Comparison of ENCODE assay signal across 1 cellular context in the genomic region with DNA sequence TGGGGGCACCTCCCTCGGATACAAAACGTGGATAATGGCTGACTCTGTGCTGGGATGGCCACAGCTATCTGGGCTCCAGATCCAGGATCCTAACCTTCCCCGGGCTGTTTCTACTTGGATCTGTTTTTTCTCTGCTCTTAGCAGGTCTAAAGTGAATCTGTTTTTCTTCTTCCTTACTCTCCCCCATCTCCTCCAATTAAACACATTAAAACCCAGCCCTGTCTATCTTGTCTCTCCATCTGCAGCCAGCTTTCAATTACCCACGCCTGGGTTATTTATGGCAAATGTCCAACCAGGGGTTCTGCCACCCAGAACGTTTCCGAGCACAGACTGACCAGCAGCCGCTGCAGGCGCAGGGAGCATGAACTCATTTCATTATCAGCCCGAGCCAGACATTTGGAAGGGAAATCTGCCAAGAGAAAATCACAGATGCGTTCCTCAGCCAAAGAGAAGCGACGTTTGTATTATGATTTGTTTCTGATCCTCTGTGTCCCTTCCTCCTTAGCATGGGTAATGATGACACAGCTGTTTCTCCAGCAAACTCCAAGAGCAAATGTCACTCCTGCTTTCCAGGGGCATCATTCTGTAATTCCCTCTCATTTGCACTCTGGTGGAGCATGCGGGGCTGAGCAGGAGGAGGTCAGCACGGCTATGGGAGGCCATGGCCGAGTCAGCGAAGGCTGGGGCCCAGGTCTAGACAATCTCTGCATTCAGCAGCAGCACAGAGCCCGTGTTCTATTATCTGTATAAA.
TF ChIP-seq lines count a peak whose summit lies in the region.

No MANE protein-coding gene starts in this region.

TF ChIP-seq in K562, 482 proteins besides CTCF, POLR2A, EP300 and RAD21 (continued from another document and continues in another):
- TF ChIP-seq PCBP1 (IDR thresholded peaks at IDR 0.05; ENCODE audit: low read depth, low read length, poor library complexity, severe bottlenecking) (no peak), ILF3 (IDR thresholded peaks at IDR 0.05; ENCODE audit: borderline replicate concordance) (no peak), NCOA2 (IDR thresholded peaks at IDR 0.05; ENCODE audit: partially characterized antibody in 2 of 2) (peak in 1 of 2 experiments; percentile 47), ZNF780A (CRISPR knock-in tag; IDR thresholded peaks at IDR 0.05) (no peak), ZNF57 (CRISPR knock-in tag; IDR thresholded peaks at IDR 0.05) (no peak), HDGF (IDR thresholded peaks at IDR 0.05) (no peak), LEF1 (IDR thresholded peaks at IDR 0.05) (0 out of 2 replicates have a peak, but pooled peaks have one; percentile 56), SIRT6 (IDR thresholded peaks at IDR 0.05; ENCODE audit: low read depth, low read length) (no peak), NCOA6 (IDR thresholded peaks at IDR 0.05) (no peak), ETV5 (CRISPR knock-in tag; IDR thresholded peaks at IDR 0.05; ENCODE audit: low read depth) (no peak), SP2 (IDR thresholded peaks at IDR 0.05; ENCODE audit: extremely low read depth, low read depth, low read length, poor library complexity, severe bottlenecking) (no peak), RBBP5 (IDR thresholded peaks at IDR 0.05; ENCODE audit: borderline replicate concordance, insufficient read depth, low read length, poor library complexity, severe bottlenecking) (no peak), MCM3 (IDR thresholded peaks at IDR 0.05) (no peak), CREBBP (IDR thresholded peaks at IDR 0.05; ENCODE audit: low read depth, low read length) (no peak), WHSC1 (IDR thresholded peaks at IDR 0.05; ENCODE audit: low read length) (no peak), MEIS2 (IDR thresholded peaks at IDR 0.05; ENCODE audit: partially characterized antibody) (peak; percentile 94), ZC3H8 (IDR thresholded peaks at IDR 0.05) (no peak), FOXK2 (conservative IDR thresholded peaks at IDR 0.05 in 1 of 2, IDR thresholded peaks at IDR 0.05 in 1 of 2; ENCODE audit: low read depth in 2 of 2) (0 out of 4 replicates have a peak, but pooled peaks of 1 of the 2 experiments have one; percentile 36), GATAD2B (IDR thresholded peaks at IDR 0.05; ENCODE audit: borderline replicate concordance) (no peak), NFE2L1 (tag; IDR thresholded peaks at IDR 0.05; ENCODE audit: borderline replicate concordance, low read depth) (peak; percentile 44; the same call in 1 of the 2 replicates), CHD1 (IDR thresholded peaks at IDR 0.05; ENCODE audit: low read length) (no peak), ZNF408 (CRISPR knock-in tag; IDR thresholded peaks at IDR 0.05; ENCODE audit: low read depth) (no peak), NUFIP1 (IDR thresholded peaks at IDR 0.05; ENCODE audit: partially characterized antibody) (no peak), ZNF699 (CRISPR knock-in tag; IDR thresholded peaks at IDR 0.05; ENCODE audit: insufficient replicate concordance) (no peak), PHTF2 (CRISPR knock-in tag; IDR thresholded peaks at IDR 0.05) (no peak), HMG20A (CRISPR knock-in tag; conservative IDR thresholded peaks at IDR 0.05) (0 out of 2 replicates have a peak, but pooled peaks have one; percentile 17), ZNF121 (CRISPR knock-in tag; conservative IDR thresholded peaks at IDR 0.05) (no peak), RBFOX2 (IDR thresholded peaks at IDR 0.05; ENCODE audit: low read depth, low read length) (no peak)
- TF ChIP-seq, protein P1, sequence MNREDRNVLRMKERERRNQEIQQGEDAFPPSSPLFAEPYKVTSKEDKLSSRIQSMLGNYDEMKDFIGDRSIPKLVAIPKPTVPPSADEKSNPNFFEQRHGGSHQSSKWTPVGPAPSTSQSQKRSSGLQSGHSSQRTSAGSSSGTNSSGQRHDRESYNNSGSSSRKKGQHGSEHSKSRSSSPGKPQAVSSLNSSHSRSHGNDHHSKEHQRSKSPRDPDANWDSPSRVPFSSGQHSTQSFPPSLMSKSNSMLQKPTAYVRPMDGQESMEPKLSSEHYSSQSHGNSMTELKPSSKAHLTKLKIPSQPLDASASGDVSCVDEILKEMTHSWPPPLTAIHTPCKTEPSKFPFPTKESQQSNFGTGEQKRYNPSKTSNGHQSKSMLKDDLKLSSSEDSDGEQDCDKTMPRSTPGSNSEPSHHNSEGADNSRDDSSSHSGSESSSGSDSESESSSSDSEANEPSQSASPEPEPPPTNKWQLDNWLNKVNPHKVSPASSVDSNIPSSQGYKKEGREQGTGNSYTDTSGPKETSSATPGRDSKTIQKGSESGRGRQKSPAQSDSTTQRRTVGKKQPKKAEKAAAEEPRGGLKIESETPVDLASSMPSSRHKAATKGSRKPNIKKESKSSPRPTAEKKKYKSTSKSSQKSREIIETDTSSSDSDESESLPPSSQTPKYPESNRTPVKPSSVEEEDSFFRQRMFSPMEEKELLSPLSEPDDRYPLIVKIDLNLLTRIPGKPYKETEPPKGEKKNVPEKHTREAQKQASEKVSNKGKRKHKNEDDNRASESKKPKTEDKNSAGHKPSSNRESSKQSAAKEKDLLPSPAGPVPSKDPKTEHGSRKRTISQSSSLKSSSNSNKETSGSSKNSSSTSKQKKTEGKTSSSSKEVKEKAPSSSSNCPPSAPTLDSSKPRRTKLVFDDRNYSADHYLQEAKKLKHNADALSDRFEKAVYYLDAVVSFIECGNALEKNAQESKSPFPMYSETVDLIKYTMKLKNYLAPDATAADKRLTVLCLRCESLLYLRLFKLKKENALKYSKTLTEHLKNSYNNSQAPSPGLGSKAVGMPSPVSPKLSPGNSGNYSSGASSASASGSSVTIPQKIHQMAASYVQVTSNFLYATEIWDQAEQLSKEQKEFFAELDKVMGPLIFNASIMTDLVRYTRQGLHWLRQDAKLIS (CRISPR knock-in tag; IDR thresholded peaks at IDR 0.05) = no peak
- TF ChIP-seq, protein P2, sequence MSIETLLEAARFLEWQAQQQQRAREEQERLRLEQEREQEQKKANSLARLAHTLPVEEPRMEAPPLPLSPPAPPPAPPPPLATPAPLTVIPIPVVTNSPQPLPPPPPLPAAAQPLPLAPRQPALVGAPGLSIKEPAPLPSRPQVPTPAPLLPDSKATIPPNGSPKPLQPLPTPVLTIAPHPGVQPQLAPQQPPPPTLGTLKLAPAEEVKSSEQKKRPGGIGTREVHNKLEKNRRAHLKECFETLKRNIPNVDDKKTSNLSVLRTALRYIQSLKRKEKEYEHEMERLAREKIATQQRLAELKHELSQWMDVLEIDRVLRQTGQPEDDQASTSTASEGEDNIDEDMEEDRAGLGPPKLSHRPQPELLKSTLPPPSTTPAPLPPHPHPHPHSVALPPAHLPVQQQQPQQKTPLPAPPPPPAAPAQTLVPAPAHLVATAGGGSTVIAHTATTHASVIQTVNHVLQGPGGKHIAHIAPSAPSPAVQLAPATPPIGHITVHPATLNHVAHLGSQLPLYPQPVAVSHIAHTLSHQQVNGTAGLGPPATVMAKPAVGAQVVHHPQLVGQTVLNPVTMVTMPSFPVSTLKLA (conservative IDR thresholded peaks at IDR 0.05) = peak; percentile 21 to 73; a peak in 1 of 4 replicates
- TF ChIP-seq, protein P3, sequence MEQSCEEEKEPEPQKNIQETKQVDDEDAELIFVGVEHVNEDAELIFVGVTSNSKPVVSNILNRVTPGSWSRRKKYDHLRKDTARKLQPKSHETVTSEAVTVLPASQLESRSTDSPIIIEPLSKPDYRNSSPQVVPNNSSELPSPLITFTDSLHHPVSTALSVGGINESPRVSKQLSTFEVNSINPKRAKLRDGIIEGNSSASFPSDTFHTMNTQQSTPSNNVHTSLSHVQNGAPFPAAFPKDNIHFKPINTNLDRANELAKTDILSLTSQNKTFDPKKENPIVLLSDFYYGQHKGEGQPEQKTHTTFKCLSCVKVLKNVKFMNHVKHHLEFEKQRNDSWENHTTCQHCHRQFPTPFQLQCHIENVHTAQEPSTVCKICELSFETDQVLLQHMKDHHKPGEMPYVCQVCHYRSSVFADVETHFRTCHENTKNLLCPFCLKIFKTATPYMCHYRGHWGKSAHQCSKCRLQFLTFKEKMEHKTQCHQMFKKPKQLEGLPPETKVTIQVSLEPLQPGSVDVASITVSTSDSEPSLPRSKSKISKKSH (CRISPR knock-in tag; IDR thresholded peaks at IDR 0.05) = no peak
- TF ChIP-seq, protein P4, sequence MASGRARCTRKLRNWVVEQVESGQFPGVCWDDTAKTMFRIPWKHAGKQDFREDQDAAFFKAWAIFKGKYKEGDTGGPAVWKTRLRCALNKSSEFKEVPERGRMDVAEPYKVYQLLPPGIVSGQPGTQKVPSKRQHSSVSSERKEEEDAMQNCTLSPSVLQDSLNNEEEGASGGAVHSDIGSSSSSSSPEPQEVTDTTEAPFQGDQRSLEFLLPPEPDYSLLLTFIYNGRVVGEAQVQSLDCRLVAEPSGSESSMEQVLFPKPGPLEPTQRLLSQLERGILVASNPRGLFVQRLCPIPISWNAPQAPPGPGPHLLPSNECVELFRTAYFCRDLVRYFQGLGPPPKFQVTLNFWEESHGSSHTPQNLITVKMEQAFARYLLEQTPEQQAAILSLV (tag; IDR thresholded peaks at IDR 0.05) = no peak
- TF ChIP-seq, protein P5, sequence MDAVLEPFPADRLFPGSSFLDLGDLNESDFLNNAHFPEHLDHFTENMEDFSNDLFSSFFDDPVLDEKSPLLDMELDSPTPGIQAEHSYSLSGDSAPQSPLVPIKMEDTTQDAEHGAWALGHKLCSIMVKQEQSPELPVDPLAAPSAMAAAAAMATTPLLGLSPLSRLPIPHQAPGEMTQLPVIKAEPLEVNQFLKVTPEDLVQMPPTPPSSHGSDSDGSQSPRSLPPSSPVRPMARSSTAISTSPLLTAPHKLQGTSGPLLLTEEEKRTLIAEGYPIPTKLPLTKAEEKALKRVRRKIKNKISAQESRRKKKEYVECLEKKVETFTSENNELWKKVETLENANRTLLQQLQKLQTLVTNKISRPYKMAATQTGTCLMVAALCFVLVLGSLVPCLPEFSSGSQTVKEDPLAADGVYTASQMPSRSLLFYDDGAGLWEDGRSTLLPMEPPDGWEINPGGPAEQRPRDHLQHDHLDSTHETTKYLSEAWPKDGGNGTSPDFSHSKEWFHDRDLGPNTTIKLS (IDR thresholded peaks at IDR 0.05; ENCODE audit: borderline replicate concordance, low read depth) = no peak
- TF ChIP-seq, protein P6, sequence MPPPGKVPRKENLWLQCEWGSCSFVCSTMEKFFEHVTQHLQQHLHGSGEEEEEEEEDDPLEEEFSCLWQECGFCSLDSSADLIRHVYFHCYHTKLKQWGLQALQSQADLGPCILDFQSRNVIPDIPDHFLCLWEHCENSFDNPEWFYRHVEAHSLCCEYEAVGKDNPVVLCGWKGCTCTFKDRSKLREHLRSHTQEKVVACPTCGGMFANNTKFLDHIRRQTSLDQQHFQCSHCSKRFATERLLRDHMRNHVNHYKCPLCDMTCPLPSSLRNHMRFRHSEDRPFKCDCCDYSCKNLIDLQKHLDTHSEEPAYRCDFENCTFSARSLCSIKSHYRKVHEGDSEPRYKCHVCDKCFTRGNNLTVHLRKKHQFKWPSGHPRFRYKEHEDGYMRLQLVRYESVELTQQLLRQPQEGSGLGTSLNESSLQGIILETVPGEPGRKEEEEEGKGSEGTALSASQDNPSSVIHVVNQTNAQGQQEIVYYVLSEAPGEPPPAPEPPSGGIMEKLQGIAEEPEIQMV (tag; conservative IDR thresholded peaks at IDR 0.05; ENCODE audit: low read depth) = no peak
- TF ChIP-seq, protein P7, sequence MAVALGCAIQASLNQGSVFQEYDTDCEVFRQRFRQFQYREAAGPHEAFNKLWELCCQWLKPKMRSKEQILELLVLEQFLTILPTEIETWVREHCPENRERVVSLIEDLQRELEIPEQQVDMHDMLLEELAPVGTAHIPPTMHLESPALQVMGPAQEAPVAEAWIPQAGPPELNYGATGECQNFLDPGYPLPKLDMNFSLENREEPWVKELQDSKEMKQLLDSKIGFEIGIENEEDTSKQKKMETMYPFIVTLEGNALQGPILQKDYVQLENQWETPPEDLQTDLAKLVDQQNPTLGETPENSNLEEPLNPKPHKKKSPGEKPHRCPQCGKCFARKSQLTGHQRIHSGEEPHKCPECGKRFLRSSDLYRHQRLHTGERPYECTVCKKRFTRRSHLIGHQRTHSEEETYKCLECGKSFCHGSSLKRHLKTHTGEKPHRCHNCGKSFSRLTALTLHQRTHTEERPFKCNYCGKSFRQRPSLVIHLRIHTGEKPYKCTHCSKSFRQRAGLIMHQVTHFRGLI (CRISPR knock-in tag; IDR thresholded peaks at IDR 0.05) = no peak
- TF ChIP-seq, protein P8, sequence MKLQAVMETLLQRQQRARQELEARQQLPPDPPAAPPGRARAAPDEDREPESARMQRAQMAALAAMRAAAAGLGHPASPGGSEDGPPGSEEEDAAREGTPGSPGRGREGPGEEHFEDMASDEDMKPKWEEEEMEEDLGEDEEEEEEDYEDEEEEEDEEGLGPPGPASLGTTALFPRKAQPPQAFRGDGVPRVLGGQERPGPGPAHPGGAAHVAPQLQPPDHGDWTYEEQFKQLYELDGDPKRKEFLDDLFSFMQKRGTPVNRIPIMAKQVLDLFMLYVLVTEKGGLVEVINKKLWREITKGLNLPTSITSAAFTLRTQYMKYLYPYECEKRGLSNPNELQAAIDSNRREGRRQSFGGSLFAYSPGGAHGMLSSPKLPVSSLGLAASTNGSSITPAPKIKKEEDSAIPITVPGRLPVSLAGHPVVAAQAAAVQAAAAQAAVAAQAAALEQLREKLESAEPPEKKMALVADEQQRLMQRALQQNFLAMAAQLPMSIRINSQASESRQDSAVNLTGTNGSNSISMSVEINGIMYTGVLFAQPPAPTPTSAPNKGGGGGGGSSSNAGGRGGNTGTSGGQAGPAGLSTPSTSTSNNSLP (IDR thresholded peaks at IDR 0.05; ENCODE audit: borderline replicate concordance, low read depth, low read length) = 0 out of 2 replicates have a peak, but pooled peaks have one; percentile 37
- TF ChIP-seq, protein P9, sequence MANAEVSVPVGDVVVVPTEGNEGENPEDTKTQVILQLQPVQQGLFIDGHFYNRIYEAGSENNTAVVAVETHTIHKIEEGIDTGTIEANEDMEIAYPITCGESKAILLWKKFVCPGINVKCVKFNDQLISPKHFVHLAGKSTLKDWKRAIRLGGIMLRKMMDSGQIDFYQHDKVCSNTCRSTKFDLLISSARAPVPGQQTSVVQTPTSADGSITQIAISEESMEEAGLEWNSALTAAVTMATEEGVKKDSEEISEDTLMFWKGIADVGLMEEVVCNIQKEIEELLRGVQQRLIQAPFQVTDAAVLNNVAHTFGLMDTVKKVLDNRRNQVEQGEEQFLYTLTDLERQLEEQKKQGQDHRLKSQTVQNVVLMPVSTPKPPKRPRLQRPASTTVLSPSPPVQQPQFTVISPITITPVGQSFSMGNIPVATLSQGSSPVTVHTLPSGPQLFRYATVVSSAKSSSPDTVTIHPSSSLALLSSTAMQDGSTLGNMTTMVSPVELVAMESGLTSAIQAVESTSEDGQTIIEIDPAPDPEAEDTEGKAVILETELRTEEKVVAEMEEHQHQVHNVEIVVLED (CRISPR knock-in tag; IDR thresholded peaks at IDR 0.05) = no peak
- TF ChIP-seq, protein P10, sequence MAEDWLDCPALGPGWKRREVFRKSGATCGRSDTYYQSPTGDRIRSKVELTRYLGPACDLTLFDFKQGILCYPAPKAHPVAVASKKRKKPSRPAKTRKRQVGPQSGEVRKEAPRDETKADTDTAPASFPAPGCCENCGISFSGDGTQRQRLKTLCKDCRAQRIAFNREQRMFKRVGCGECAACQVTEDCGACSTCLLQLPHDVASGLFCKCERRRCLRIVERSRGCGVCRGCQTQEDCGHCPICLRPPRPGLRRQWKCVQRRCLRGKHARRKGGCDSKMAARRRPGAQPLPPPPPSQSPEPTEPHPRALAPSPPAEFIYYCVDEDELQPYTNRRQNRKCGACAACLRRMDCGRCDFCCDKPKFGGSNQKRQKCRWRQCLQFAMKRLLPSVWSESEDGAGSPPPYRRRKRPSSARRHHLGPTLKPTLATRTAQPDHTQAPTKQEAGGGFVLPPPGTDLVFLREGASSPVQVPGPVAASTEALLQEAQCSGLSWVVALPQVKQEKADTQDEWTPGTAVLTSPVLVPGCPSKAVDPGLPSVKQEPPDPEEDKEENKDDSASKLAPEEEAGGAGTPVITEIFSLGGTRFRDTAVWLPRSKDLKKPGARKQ (CRISPR knock-in tag; IDR thresholded peaks at IDR 0.05) = no peak
